In genomic region chrX:154389812-154390747, GRCh38 we compare ENCODE assay signal across 8 cellular contexts. TPM values are rescaled to one million over a fixed set of nuclear protein-coding genes. Genes with fewer than 3 reads are reported as not detected.
DNase-seq lines count a peak whose midpoint lies in the region; ATAC-seq and TF ChIP-seq lines count a peak whose summit lies in the region.
"Not testable (repeated sequence)": the region's sequence is repeated elsewhere in the genome, so short reads cannot be mapped to it uniquely, and the experiment has no call there.

No MANE protein-coding gene starts in this region.

- TF ChIP-seq CTCF in breast epithelium (IDR thresholded peaks at IDR 0.05); thoracic aorta (IDR thresholded peaks at IDR 0.05): not testable (repeated sequence)

- H3K27me3 ChIP-seq in breast epithelium; thoracic aorta (replicated peaks; ENCODE audit: insufficient read depth): not testable (repeated sequence)

- ATAC-seq in GM18498 (IDR thresholded peaks at IDR 0.05; ENCODE audit: unreplicated experiment) = peak; percentile 74
- peak; percentile 75 for ATAC-seq in GM19438 (IDR thresholded peaks at IDR 0.05; ENCODE audit: low read depth, unreplicated experiment)
- peak; percentile 76 for ATAC-seq in HG02610 (IDR thresholded peaks at IDR 0.05; ENCODE audit: unreplicated experiment)
- peak; percentile 61 for ATAC-seq in HG03159 (IDR thresholded peaks at IDR 0.05; ENCODE audit: unreplicated experiment)
- ATAC-seq in SK-N-SH treated with all-trans-retinoic acid at 6 μM for 48 hours = peak; percentile 77
- ATAC-seq in left lobe of liver = peak; percentile 84
- ATAC-seq in thoracic aorta (ENCODE audit: insufficient number of reproducible peaks, low FRiP score, low read depth) = peak; percentile 54

- H3K4me3 ChIP-seq in breast epithelium = peak overlapping the region in 2 of 3 donors; percentile 38 to 49
- not testable (repeated sequence) for H3K4me3 ChIP-seq in thoracic aorta

- H3K9me3 ChIP-seq in breast epithelium, thoracic aorta: not testable (repeated sequence)

- DNase-seq in breast epithelium (ENCODE audit: low spot score in 2 of 2); thoracic aorta (ENCODE audit: low spot score): not testable (repeated sequence)
- DNase-seq in left lobe of liver (ENCODE audit: low spot score) = peak; percentile 46

- not testable (repeated sequence) for H3K4me1 ChIP-seq in breast epithelium; thoracic aorta (ENCODE audit: control insufficient read depth in 1 of 2, low read depth in 2 of 2)

- not testable (repeated sequence) for TF ChIP-seq POLR2A in breast epithelium (IDR thresholded peaks at IDR 0.05)

- H3K36me3 ChIP-seq in breast epithelium, thoracic aorta: not testable (repeated sequence)

- peak overlapping the region in 1 of 2 donors; percentile 77 for H3K27ac ChIP-seq in breast epithelium
- H3K27ac ChIP-seq in thoracic aorta = not testable (repeated sequence)

- intact Hi-C loops in breast epithelium (cut with DNase I; ENCODE audit: low total_unique reads) = not testable (repeated sequence)

RNA-seq across cellular contexts. Expression of gene RPL10, which starts 8.1 kb away (rescaled TPM):
- total RNA-seq in breast epithelium (1,000 to 10,000 TPM; 8,496 to 9,265 (median 8,695) TPM), left lobe of liver (1,085 TPM), thoracic aorta (1,000 to 10,000 TPM; 2,221 to 4,479 TPM)

RNA-seq across cellular contexts. Expression of gene EMD, which starts 11.0 kb away (rescaled TPM):
- total RNA-seq in breast epithelium = 10 to 100 TPM; 33.8 to 48.1 (median 45.6) TPM
- 19.5 TPM for total RNA-seq in left lobe of liver
- total RNA-seq in thoracic aorta = 10 to 100 TPM; 43.8 to 74.2 TPM

RNA-seq across cellular contexts. Expression of gene FLNA, which starts 15.6 kb away (rescaled TPM):
- 100 to 1,000 TPM; 416 to 675 (median 622) TPM for total RNA-seq in breast epithelium
- total RNA-seq in left lobe of liver = 76.6 TPM
- total RNA-seq in thoracic aorta = over 10,000 TPM in 1 of 2 donors, 1,000 to 10,000 TPM in 1; 5,928 to 11,236 TPM

RNA-seq across cellular contexts. Expression of gene DNASE1L1, which starts 19.0 kb away (rescaled TPM):
- 10 to 100 TPM; 26.2 to 44.3 (median 26.9) TPM for total RNA-seq in breast epithelium
- total RNA-seq in left lobe of liver = 14.9 TPM
- 10 to 100 TPM; 39.9 to 41.8 TPM for total RNA-seq in thoracic aorta

RNA-seq across cellular contexts. Expression of gene TAFAZZIN, which starts 21.3 kb away (rescaled TPM):
- total RNA-seq in breast epithelium (10 to 100 TPM; 27.7 to 53.7 (median 44.2) TPM), left lobe of liver (21.0 TPM), thoracic aorta (10 to 100 TPM; 54.3 to 71.1 TPM)

Comparison
In these comparisons a context has a peak if more than half of its experiments do, and no peak if none do; other contexts are left out.
1. RNA of gene FLNA, which starts 15.6 kb away (total RNA-seq): 5,928 to 11,236 TPM in thoracic aorta; 416 to 675 TPM in breast epithelium and 76.6 TPM in left lobe of liver (single experiment); every median in the first group is over 4 times any median in the second.
2. Peak in every context shown above with its lines, with median percentiles within 50 percentile points of each other: ATAC-seq.